Comparison of ENCODE assay signal across 20 cellular contexts in genomic region chr6:56435754-56436153, GRCh38.
DNase-seq lines count a peak whose midpoint lies in the region; ATAC-seq, FAIRE-seq and TF ChIP-seq lines count a peak whose summit lies in the region.
"Had no signal": no experiment of that assay in that cellular context is flagged by ENCODE, and none has a peak within 500 bp of the region (broad histone marks: within the 10 kb centered on the region; RNA-seq: fewer than 3 reads in every experiment).

No MANE protein-coding gene starts in this region.

- no peak overlapping the region for H3K27ac ChIP-seq in mammary epithelial cell (ENCODE audit: insufficient read depth, low read depth, low read length)
- H3K27ac ChIP-seq in breast epithelium, result no peak overlapping the region
- H3K27ac ChIP-seq in keratinocyte (ENCODE audit: control insufficient read depth, insufficient read depth, low read length), result no peak overlapping the region
- H3K27ac ChIP-seq in mesenchymal stem cell (ENCODE audit: low read length, poor library complexity, severe bottlenecking), result no peak overlapping the region
- H3K27ac ChIP-seq: 22Rv1; BLaER1 treated with 17β-estradiol and CSF1 and Interleukin-3, amounts not matched to agents 10 nM and 100 nM; HL-60 had no signal

- H2BK120ac ChIP-seq in mesenchymal stem cell (ENCODE audit: low read depth, low read length), result no peak overlapping the region

- H3K18ac ChIP-seq in mesenchymal stem cell (ENCODE audit: low read depth in 1 of 2, low read length in 2 of 2), result no peak overlapping the region

- FAIRE-seq in keratinocyte (lab: Jason Lieb, UNC), result peak; percentile 55
- FAIRE-seq: GM12878, GM18507 had no signal

- intact Hi-C loops in mammary epithelial cell (cut with micrococcal nuclease) (loop anchor here (5.0 kb wide), 1 partner anchor 63 kb away; no protein-coding TSS in a partner anchor), breast epithelium (cut with DNase I; ENCODE audit: low total_unique reads) (no loop called here)

- DNase-seq in mammary epithelial cell (no peak), breast epithelium (ENCODE audit: low spot score in 2 of 2) (no peak), keratinocyte (ENCODE audit: low read depth, low spot score) (no peak), mesenchymal stem cell (no peak)
- DNase-seq in activated naive CD4-positive, alpha-beta T cell treated with anti-CD3 and anti-CD28 coated beads, Interleukin-2, amount 10 ng/mL, durations not matched to agents 7 days and 5 days, result no peak
- DNase-seq: AML-193; Calu3; CD4-positive, CD25-positive, alpha-beta regulatory T cell; DMS79; HCEC 1CT; HFFc6 had no signal

- H2BK12ac ChIP-seq in mesenchymal stem cell (ENCODE audit: low read length in 2 of 2), result no peak overlapping the region

- TF ChIP-seq POLR2A in breast epithelium (IDR thresholded peaks at IDR 0.05), result no peak

- no peak overlapping the region for H3K23ac ChIP-seq in mesenchymal stem cell (ENCODE audit: low read length in 2 of 2)

- in situ Hi-C loops in mammary epithelial cell (cut with MboI; ENCODE audit: low sequenced_read_pairs in 2 of 2), result no loop called here

- BruUV-seq in mammary epithelial cell (replicated peaks; lab: Mats Ljungman, UMichigan), result no TSS peak

- no peak overlapping the region for H2BK15ac ChIP-seq in mesenchymal stem cell (ENCODE audit: low read depth, poor library complexity, severe bottlenecking)

- no peak overlapping the region for H3K4ac ChIP-seq in mesenchymal stem cell (ENCODE audit: low read depth in 1 of 2, low read length in 2 of 2)

- CTCF ChIA-PET in mammary epithelial cell (lab: Charles Lee; ENCODE audit: low non-redundant PET), result no interaction called here
- CTCF ChIA-PET in activated naive CD4-positive, alpha-beta T cell treated with anti-CD3 and anti-CD28 coated beads, Interleukin-2, amount 10 ng/mL, durations not matched to agents 7 days and 5 days (lab: Charles Lee), result no interaction called here

- H3K14ac ChIP-seq in mesenchymal stem cell (ENCODE audit: low read length in 2 of 2), result no peak overlapping the region

- TF ChIP-seq CTCF in mammary epithelial cell (conservative IDR thresholded peaks at IDR 0.05 in 1 of 2, IDR thresholded peaks at IDR 0.05 in 1 of 2; ENCODE audit: extremely low read depth in 1 of 2, insufficient read depth in 1 of 2, low read depth in 1 of 2, low read length in 2 of 2) (no peak), breast epithelium (IDR thresholded peaks at IDR 0.05) (no peak), keratinocyte (optimal IDR thresholded peaks at IDR 0.05 in 1 of 3, IDR thresholded peaks at IDR 0.05 in 1 of 3, conservative IDR thresholded peaks at IDR 0.05 in 1 of 3; ENCODE audit: extremely low read depth in 1 of 3, insufficient read depth in 2 of 3, low read length in 3 of 3) (no peak)

- H3K36me3 Mint-ChIP-seq in activated naive CD4-positive, alpha-beta T cell treated with anti-CD3 and anti-CD28 coated beads, Interleukin-2, amount 10 ng/mL, durations not matched to agents 7 days and 5 days, result no peaks in the 10 kb centered on the region
- H3K36me3 Mint-ChIP-seq: CD4-positive, CD25-positive, alpha-beta regulatory T cell; IgD-negative memory B cell had no signal

- H3K27ac Mint-ChIP-seq in activated naive CD4-positive, alpha-beta T cell treated with anti-CD3 and anti-CD28 coated beads, Interleukin-2, amount 10 ng/mL, durations not matched to agents 7 days and 5 days, result no peak overlapping the region
- H3K27ac Mint-ChIP-seq: CD4-positive, CD25-positive, alpha-beta regulatory T cell; HFFc6; IgD-negative memory B cell had no signal

- H3K27me3 Mint-ChIP-seq in activated naive CD4-positive, alpha-beta T cell treated with anti-CD3 and anti-CD28 coated beads, Interleukin-2, amount 10 ng/mL, durations not matched to agents 7 days and 5 days, result no peaks in the 10 kb centered on the region
- H3K27me3 Mint-ChIP-seq: CD4-positive, CD25-positive, alpha-beta regulatory T cell; IgD-negative memory B cell had no signal

- H2AFZ ChIP-seq in mammary epithelial cell (ENCODE audit: low read depth, low read length), result peak overlapping the region; percentile 10
- H2AFZ ChIP-seq in keratinocyte (ENCODE audit: control insufficient read depth, low read length), result no peak overlapping the region
- H2AFZ ChIP-seq in mesenchymal stem cell (ENCODE audit: low read depth, low read length), result no peak overlapping the region

- H4K91ac ChIP-seq in mesenchymal stem cell (ENCODE audit: low read length), result no peak overlapping the region

- H3K4me1 ChIP-seq in mammary epithelial cell (ENCODE audit: insufficient read depth, low read length), result peaks cover 31% of the 10 kb centered on the region
- no peaks in the 10 kb centered on the region for H3K4me1 ChIP-seq in breast epithelium
- peaks cover 24% of the 10 kb centered on the region for H3K4me1 ChIP-seq in keratinocyte (ENCODE audit: control insufficient read depth, extremely low read depth, insufficient read depth, low read length)
- H3K4me1 ChIP-seq in mesenchymal stem cell (ENCODE audit: control insufficient read depth, insufficient read depth, low read depth, low read length), result peaks cover 3% of the 10 kb centered on the region
- H3K4me1 ChIP-seq: BLaER1 treated with 17β-estradiol and CSF1 and Interleukin-3, amounts not matched to agents 10 nM and 100 nM had no signal

- H3K4me3 Mint-ChIP-seq in activated naive CD4-positive, alpha-beta T cell treated with anti-CD3 and anti-CD28 coated beads, Interleukin-2, amount 10 ng/mL, durations not matched to agents 7 days and 5 days, result no peak overlapping the region
- H3K4me3 Mint-ChIP-seq: HFFc6, IgD-negative memory B cell had no signal

- H3K9me1 ChIP-seq in keratinocyte (ENCODE audit: control insufficient read depth, extremely low read depth, insufficient read depth, low read length), result no peaks in the 10 kb centered on the region

- 100% methylated on average over 4 of the region's 4 CpGs for WGBS in mammary epithelial cell (ENCODE audit: low coverage, missing lambda C conversion rate)
- 89% methylated on average over 4 of the region's 4 CpGs for WGBS in mesenchymal stem cell

- H3K9ac ChIP-seq in mammary epithelial cell (ENCODE audit: insufficient read depth, low read length) (no peak overlapping the region), keratinocyte (ENCODE audit: control insufficient read depth, extremely low read depth, insufficient read depth, low read length) (no peak overlapping the region), mesenchymal stem cell (ENCODE audit: low read length) (no peak overlapping the region)
- H3K9ac ChIP-seq: BLaER1 treated with 17β-estradiol and CSF1 and Interleukin-3, amounts not matched to agents 10 nM and 100 nM had no signal

- H3K36me3 ChIP-seq in mammary epithelial cell (ENCODE audit: insufficient read depth, low read length), result no peaks in the 10 kb centered on the region
- no peaks in the 10 kb centered on the region for H3K36me3 ChIP-seq in breast epithelium
- no peaks in the 10 kb centered on the region for H3K36me3 ChIP-seq in keratinocyte (ENCODE audit: control insufficient read depth in 2 of 2, extremely low read depth in 1 of 2, insufficient read depth in 2 of 2, low read length in 2 of 2)
- no peaks in the 10 kb centered on the region for H3K36me3 ChIP-seq in mesenchymal stem cell (ENCODE audit: control insufficient read depth in 1 of 2, insufficient read depth in 2 of 2, low read depth in 1 of 2, low read length in 2 of 2)
- H3K36me3 ChIP-seq: BLaER1 treated with 17β-estradiol and CSF1 and Interleukin-3, amounts not matched to agents 10 nM and 100 nM had no signal

- H3K9me3 ChIP-seq in mammary epithelial cell (replicated peaks; ENCODE audit: insufficient read depth, low read length) (peaks cover 16% of the 10 kb centered on the region), breast epithelium (no peaks in the 10 kb centered on the region), keratinocyte (ENCODE audit: control insufficient read depth, low read depth, low read length) (peaks cover 2% of the 10 kb centered on the region), mesenchymal stem cell (ENCODE audit: control insufficient read depth, low read length) (peaks cover 14% of the 10 kb centered on the region)

- H4K20me1 ChIP-seq in mammary epithelial cell (ENCODE audit: insufficient read depth, low read length), result no peaks in the 10 kb centered on the region
- H4K20me1 ChIP-seq in keratinocyte (ENCODE audit: control insufficient read depth, extremely low read depth, insufficient read depth, low read length), result no peaks in the 10 kb centered on the region
- H4K20me1 ChIP-seq: BLaER1 treated with 17β-estradiol and CSF1 and Interleukin-3, amounts not matched to agents 10 nM and 100 nM had no signal

- no peak overlapping the region for H2BK5ac ChIP-seq in mesenchymal stem cell (ENCODE audit: low read depth, low read length, poor library complexity, severe bottlenecking)

- no peak overlapping the region for H4K8ac ChIP-seq in mesenchymal stem cell (ENCODE audit: low read length)

- H3K4me3 ChIP-seq in mammary epithelial cell (replicated peaks in 1 of 3; ENCODE audit: insufficient read depth in 1 of 3, low read depth in 2 of 3, low read length in 3 of 3), result no peak overlapping the region
- no peak overlapping the region for H3K4me3 ChIP-seq in breast epithelium
- H3K4me3 ChIP-seq in keratinocyte (ENCODE audit: control insufficient read depth in 2 of 3, extremely low read depth in 1 of 3, insufficient read depth in 2 of 3, low read depth in 1 of 3, low read length in 3 of 3), result no peak overlapping the region
- H3K4me3 ChIP-seq in mesenchymal stem cell (ENCODE audit: insufficient read depth in 1 of 2, low read depth in 1 of 2, low read length in 2 of 2), result no peak overlapping the region
- H3K4me3 ChIP-seq: BLaER1 treated with 17β-estradiol and CSF1 and Interleukin-3, amounts not matched to agents 10 nM and 100 nM; GM12878 had no signal

- H3K79me2 ChIP-seq in mammary epithelial cell (ENCODE audit: insufficient read depth, low read length) (no peaks in the 10 kb centered on the region), keratinocyte (ENCODE audit: control insufficient read depth, insufficient read depth, low read length) (no peaks in the 10 kb centered on the region)

- ATAC-seq in GM18858 (IDR thresholded peaks at IDR 0.05; ENCODE audit: unreplicated experiment) (no peak), HG03354 (IDR thresholded peaks at IDR 0.05; ENCODE audit: poor library complexity, severe bottlenecking, unreplicated experiment) (no peak), GM19035 (IDR thresholded peaks at IDR 0.05; ENCODE audit: unreplicated experiment) (no peak)
- ATAC-seq: GM12878 had no signal

- H3K79me1 ChIP-seq in mesenchymal stem cell (replicated peaks; ENCODE audit: low read length, poor library complexity, severe bottlenecking), result no peaks in the 10 kb centered on the region

- dilution Hi-C loops in mammary epithelial cell (cut with HindIII; ENCODE audit: low sequenced_read_pairs), result no loop called here
- dilution Hi-C loops in keratinocyte (cut with MboI; ENCODE audit: extremely low pct_ligation_motif_present, low sequenced_read_pairs), result no loop called here

- H2AK5ac ChIP-seq in mesenchymal stem cell (ENCODE audit: low read length, severe bottlenecking), result peak overlapping the region; percentile 0

- H3K27me3 ChIP-seq in mammary epithelial cell (ENCODE audit: insufficient read depth, low read length) (no peaks in the 10 kb centered on the region), breast epithelium (no peaks in the 10 kb centered on the region), keratinocyte (ENCODE audit: control insufficient read depth, extremely low read depth, insufficient read depth, low read length) (no peaks in the 10 kb centered on the region), mesenchymal stem cell (ENCODE audit: control insufficient read depth in 1 of 2, insufficient read depth in 1 of 2, low read length in 2 of 2) (no peaks in the 10 kb centered on the region)
- H3K27me3 ChIP-seq: BLaER1 treated with 17β-estradiol and CSF1 and Interleukin-3, amounts not matched to agents 10 nM and 100 nM had no signal

- H3K4me2 ChIP-seq in mammary epithelial cell (ENCODE audit: insufficient read depth, low read depth, low read length), result no peak overlapping the region
- H3K4me2 ChIP-seq in keratinocyte (ENCODE audit: control insufficient read depth, extremely low read depth, insufficient read depth, low read depth, low read length), result no peak overlapping the region
- H3K4me2 ChIP-seq in mesenchymal stem cell (ENCODE audit: low read length, poor library complexity, severe bottlenecking), result no peak overlapping the region
- H3K4me2 ChIP-seq: BLaER1 treated with 17β-estradiol and CSF1 and Interleukin-3, amounts not matched to agents 10 nM and 100 nM had no signal

- no peaks in the 10 kb centered on the region for H3K4me1 Mint-ChIP-seq in activated naive CD4-positive, alpha-beta T cell treated with anti-CD3 and anti-CD28 coated beads, Interleukin-2, amount 10 ng/mL, durations not matched to agents 7 days and 5 days
- H3K4me1 Mint-ChIP-seq: CD4-positive, CD25-positive, alpha-beta regulatory T cell; IgD-negative memory B cell had no signal

- peaks cover 8% of the 10 kb centered on the region for H3K9me3 Mint-ChIP-seq in activated naive CD4-positive, alpha-beta T cell treated with anti-CD3 and anti-CD28 coated beads, Interleukin-2, amount 10 ng/mL, durations not matched to agents 7 days and 5 days
